1 cellular context compared by ENCODE assay signal in the genomic region with DNA sequence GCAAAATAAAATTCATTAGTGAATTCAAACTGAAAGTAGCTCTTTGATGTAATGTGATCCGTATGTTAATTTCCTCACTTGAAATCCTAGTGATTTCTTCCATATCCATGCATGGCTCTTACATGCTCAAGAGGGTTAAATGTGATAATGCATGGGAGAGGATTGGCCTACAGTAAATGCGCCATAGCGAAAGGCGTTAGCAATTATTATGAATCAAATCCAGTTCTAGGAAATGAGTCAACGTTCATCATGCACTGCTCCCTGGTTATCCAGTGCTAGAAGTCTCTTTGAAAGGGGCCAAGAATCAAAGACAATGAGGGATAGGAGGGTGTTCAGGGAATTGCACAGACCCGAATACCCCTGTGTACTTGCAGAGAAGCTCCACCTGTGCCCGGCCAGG.
TF ChIP-seq lines count a peak whose summit lies in the region.

No MANE protein-coding gene starts in this region.

TF ChIP-seq in IMR-90, 13 proteins besides CTCF, POLR2A, EP300 and RAD21:
- TF ChIP-seq MAZ (IDR thresholded peaks at IDR 0.05; ENCODE audit: borderline replicate concordance, low read depth, low read length): no peak
- TF ChIP-seq FOS (IDR thresholded peaks at IDR 0.05; ENCODE audit: low read depth, low read length): no peak
TF ChIP-seq in IMR-90: peak in this region for 0.
